1 cellular context compared by ENCODE assay signal in genomic region chr15:77838595-77838994, GRCh38.
TF ChIP-seq lines count a peak whose summit lies in the region.

No MANE protein-coding gene starts in this region.

TF ChIP-seq in H1, 55 proteins besides CTCF, POLR2A, EP300 and RAD21 (continued from another document):
- no peak for TF ChIP-seq USF2 (IDR thresholded peaks at IDR 0.05; ENCODE audit: low read length)
- TF ChIP-seq CEBPB (IDR thresholded peaks at IDR 0.05; ENCODE audit: low read depth, low read length) = no peak
- no peak for TF ChIP-seq CTBP2 (IDR thresholded peaks at IDR 0.05; ENCODE audit: borderline replicate concordance, insufficient read depth, insufficient read length, low read length)
- TF ChIP-seq KDM4A (IDR thresholded peaks at IDR 0.05; ENCODE audit: low read depth, low read length, severe bottlenecking) = no peak
TF ChIP-seq in H1: peak in this region for 0.
